ENCODE assay signal across 20 cellular contexts in genomic region chr4:149531861-149532260, GRCh38.
DNase-seq lines count a peak whose midpoint lies in the region; ATAC-seq and TF ChIP-seq lines count a peak whose summit lies in the region.
"Had no signal": no experiment of that assay in that cellular context is flagged by ENCODE, and none has a peak within 500 bp of the region (broad histone marks: within the 10 kb centered on the region; RNA-seq: fewer than 3 reads in every experiment).

No MANE protein-coding gene starts in this region.

- peak; percentile 1 for DNase-seq in AG10803 (ENCODE audit: low read depth)
- DNase-seq in LoVo (ENCODE audit: low spot score) = peak; percentile 27
- peak; percentile 47 for DNase-seq in astrocyte of the hippocampus (ENCODE audit: low read depth, low spot score)
- peak; percentile 79 for DNase-seq in iris pigment epithelial cell (ENCODE audit: low read depth)
- DNase-seq in left ventricle myocardium superior = no peak
- no peak for DNase-seq in activated CD8-positive, alpha-beta T cell treated with anti-CD3 and anti-CD28 coated beads, Interleukin-2, amount 10 ng/mL, durations not matched to agents 7 days and 5 days
- no peak for DNase-seq in NCI-H2081 treated with DMSO at 0.1 percent for 48 hours (lab: John Stamatoyannopoulos, UW)
- DNase-seq: activated CD4-positive, alpha-beta memory T cell treated with anti-CD3 and anti-CD28 coated beads for 36 hours; adrenal gland; COR-L47; KG1; left cardiac atrium; NCI-H1694 treated with DMSO at 0.1 percent for 48 hours; NCI-H526; posterior cingulate gyrus; uterus had no signal

- CTCF ChIA-PET in activated CD8-positive, alpha-beta T cell treated with anti-CD3 and anti-CD28 coated beads, Interleukin-2, amount 10 ng/mL, durations not matched to agents 7 days and 5 days (lab: Charles Lee) = no interaction called here

- H3K27me3 Mint-ChIP-seq in activated CD8-positive, alpha-beta T cell treated with anti-CD3 and anti-CD28 coated beads, Interleukin-2, amount 10 ng/mL, durations not matched to agents 7 days and 5 days (ENCODE audit: low read depth) = no peaks in the 10 kb centered on the region
- H3K27me3 Mint-ChIP-seq: activated CD4-positive, alpha-beta memory T cell treated with anti-CD3 and anti-CD28 coated beads for 36 hours; stimulated activated naive CD8-positive, alpha-beta T cell treated with anti-CD3 and anti-CD28 coated beads, Interleukin-15, Interleukin-2, amounts not matched to agents 100 ng/mL and 50 ng/mL, for 24 hours had no signal

- intact Hi-C loops in left ventricle myocardium superior (cut with micrococcal nuclease) = no loop called here

- no peaks in the 10 kb centered on the region for H3K9me3 Mint-ChIP-seq in activated CD8-positive, alpha-beta T cell treated with anti-CD3 and anti-CD28 coated beads, Interleukin-2, amount 10 ng/mL, durations not matched to agents 7 days and 5 days (ENCODE audit: insufficient read depth)

- POLR2A ChIA-PET in activated CD8-positive, alpha-beta T cell treated with anti-CD3 and anti-CD28 coated beads, Interleukin-2, amount 10 ng/mL, durations not matched to agents 7 days and 5 days (lab: Charles Lee) = no interaction called here

- no peak for TF ChIP-seq CTCF in AG10803 (conservative IDR thresholded peaks at IDR 0.05; ENCODE audit: low read length)

- H3K4me3 ChIP-seq in AG10803 (ENCODE audit: low read length) = no peak overlapping the region
- H3K4me3 ChIP-seq: adrenal gland, coronary artery, Peyer's patch, uterus had no signal

- H3K36me3 Mint-ChIP-seq in activated CD8-positive, alpha-beta T cell treated with anti-CD3 and anti-CD28 coated beads, Interleukin-2, amount 10 ng/mL, durations not matched to agents 7 days and 5 days (ENCODE audit: low read depth) = no peaks in the 10 kb centered on the region
- H3K36me3 Mint-ChIP-seq: activated CD4-positive, alpha-beta memory T cell treated with anti-CD3 and anti-CD28 coated beads for 36 hours had no signal

- no peak overlapping the region for H3K4me3 Mint-ChIP-seq in activated CD8-positive, alpha-beta T cell treated with anti-CD3 and anti-CD28 coated beads, Interleukin-2, amount 10 ng/mL, durations not matched to agents 7 days and 5 days
- H3K4me3 Mint-ChIP-seq: activated CD4-positive, alpha-beta memory T cell treated with anti-CD3 and anti-CD28 coated beads for 36 hours; stimulated activated naive CD8-positive, alpha-beta T cell treated with anti-CD3 and anti-CD28 coated beads, Interleukin-15, Interleukin-2, amounts not matched to agents 100 ng/mL and 50 ng/mL, for 24 hours had no signal

- H3K27ac Mint-ChIP-seq in activated CD8-positive, alpha-beta T cell treated with anti-CD3 and anti-CD28 coated beads, Interleukin-2, amount 10 ng/mL, durations not matched to agents 7 days and 5 days = no peak overlapping the region
- H3K27ac Mint-ChIP-seq: activated CD4-positive, alpha-beta memory T cell treated with anti-CD3 and anti-CD28 coated beads for 36 hours; stimulated activated naive CD8-positive, alpha-beta T cell treated with anti-CD3 and anti-CD28 coated beads, Interleukin-15, Interleukin-2, amounts not matched to agents 100 ng/mL and 50 ng/mL, for 24 hours had no signal

- no peaks in the 10 kb centered on the region for H3K4me1 Mint-ChIP-seq in activated CD8-positive, alpha-beta T cell treated with anti-CD3 and anti-CD28 coated beads, Interleukin-2, amount 10 ng/mL, durations not matched to agents 7 days and 5 days (ENCODE audit: low read depth)

- no peak for ATAC-seq in left ventricle myocardium superior
- no peak for ATAC-seq in activated CD8-positive, alpha-beta T cell treated with anti-CD3 and anti-CD28 coated beads, Interleukin-2, amount 10 ng/mL, durations not matched to agents 7 days and 5 days
- ATAC-seq in GM18858 (IDR thresholded peaks at IDR 0.05; ENCODE audit: unreplicated experiment) = no peak
- ATAC-seq: left cardiac atrium had no signal

Comparison
In these comparisons a context has a peak if more than half of its experiments do, and no peak if none do; other contexts are left out.
1. DNase-seq: peak in AG10803 (single experiment), LoVo (single experiment), astrocyte of the hippocampus (single experiment) and iris pigment epithelial cell (single experiment); none in left ventricle myocardium superior (single experiment), activated CD8-positive, alpha-beta T cell treated with anti-CD3 and anti-CD28 coated beads, Interleukin-2, amount 10 ng/mL, durations not matched to agents 7 days and 5 days (single experiment) and NCI-H2081 treated with DMSO at 0.1 percent for 48 hours (single experiment).